Comparison of ENCODE assay signal across 26 cellular contexts in the genomic region with DNA sequence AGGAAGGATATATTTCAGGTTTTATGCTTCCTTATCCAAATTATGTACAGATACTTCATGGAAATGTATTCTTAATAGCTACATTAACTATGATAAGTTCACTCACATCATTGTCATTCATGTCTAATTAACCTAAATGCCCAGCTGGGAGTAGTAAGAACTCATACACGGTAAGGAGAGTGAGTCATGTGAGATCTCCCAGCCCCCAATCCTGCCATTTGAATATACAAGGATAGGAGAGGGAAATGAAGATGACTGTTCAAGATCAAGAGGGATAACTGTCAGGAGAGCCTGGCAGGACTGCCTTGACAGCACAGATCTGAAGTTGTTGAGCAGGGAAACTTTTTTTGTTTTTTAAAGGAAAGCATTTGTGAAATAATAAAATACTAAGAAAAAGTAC.
A peak's percentile ranks its signal among the peaks of the same experiment; 100 is the strongest.
DNase-seq lines count a peak whose midpoint lies in the region; ATAC-seq and TF ChIP-seq lines count a peak whose summit lies in the region.
"Had no signal": no experiment of that assay in that cellular context is flagged by ENCODE, and none has a peak within 500 bp of the region (broad histone marks: within the 10 kb centered on the region; RNA-seq: fewer than 3 reads in every experiment).

No MANE protein-coding gene starts in this region.

- no TSS peak for BruUV-seq in A673 (replicated peaks; lab: Mats Ljungman, UMichigan)

- no peaks in the 10 kb centered on the region for H3K9me3 ChIP-seq in A673 (ENCODE audit: low read depth, low read length, poor library complexity, severe bottlenecking)
- H3K9me3 ChIP-seq: A549 had no signal

- DNase-seq in A673 (ENCODE audit: low spot score) (peak; percentile 50), HT1080 (ENCODE audit: low read depth) (peak; percentile 70), astrocyte of the hippocampus (ENCODE audit: low read depth, low spot score) (peak; percentile 9), iPS-NIHi7 (ENCODE audit: extremely low spot score) (peak; percentile 20), NCI-H2029 treated with DMSO at 0.1 percent for 48 hours (lab: John Stamatoyannopoulos, UW) (no peak), SKM-1 treated with dmso at 0.1 percent for 144 hours (lab: John Stamatoyannopoulos, UW; ENCODE audit: unreplicated experiment) (no peak)
- DNase-seq: CD8-positive, alpha-beta T cell; DMS 273 treated with DMSO at 0.1 percent for 48 hours; DND-41; NCI-H1092; NCI-H1417 treated with DMSO at 0.1 percent for 48 hours; NCI-H1694 treated with DMSO at 0.1 percent for 48 hours; NCI-H2081 treated with DMSO at 0.1 percent for 48 hours; NCI-H2171 treated with DMSO at 0.1 percent for 48 hours; NCI-H345; NCI-H510A treated with DMSO at 0.1 percent for 48 hours; NCI-H748 treated with DMSO at 0.1 percent for 48 hours; SHP77 treated with DMSO at 0.1 percent for 48 hours; SW 1271 had no signal

- ATAC-seq in HG03442 (IDR thresholded peaks at IDR 0.05; ENCODE audit: unreplicated experiment) = no peak
- no peak for ATAC-seq in HG03439 (IDR thresholded peaks at IDR 0.05; ENCODE audit: unreplicated experiment)
- ATAC-seq: A549; CD8-positive, alpha-beta T cell; HCT116 had no signal

- TF ChIP-seq CTCF in A673 (conservative IDR thresholded peaks at IDR 0.05; ENCODE audit: low read depth, low read length) = no peak

- H3K4me3 ChIP-seq in A673 (ENCODE audit: low read depth, low read length, poor library complexity, severe bottlenecking) = no peak overlapping the region
- H3K4me3 ChIP-seq: A549, SK-N-MC had no signal

- POLR2A ChIA-PET in A673 (lab: Charles Lee; ENCODE audit: low non-redundant PET) = no interaction called here

- CTCF ChIA-PET in A673 (lab: Charles Lee) = no interaction called here

- H3K4me1 ChIP-seq in A673 (ENCODE audit: insufficient read depth, low read length, poor library complexity, severe bottlenecking) = peaks cover 5% of the 10 kb centered on the region
- H3K4me1 ChIP-seq: A549 had no signal

- H3K36me3 ChIP-seq in A673 (ENCODE audit: insufficient read depth, low read length, poor library complexity, severe bottlenecking) = no peaks in the 10 kb centered on the region

- H3K27ac ChIP-seq in A673 (ENCODE audit: low read depth, low read length, poor library complexity, severe bottlenecking) = no peak overlapping the region
- H3K27ac ChIP-seq: A549, C4-2B, KMS-11, SK-N-MC had no signal

- intact Hi-C loops in A673 (cut with micrococcal nuclease; ENCODE audit: unreplicated experiment) = no loop called here

- H3K27me3 ChIP-seq in A673 (replicated peaks; ENCODE audit: insufficient read depth, low read depth, low read length, poor library complexity) = no peaks in the 10 kb centered on the region

Comparison
In these comparisons a context has a peak if more than half of its experiments do, and no peak if none do; other contexts are left out.
1. DNase-seq: peak in A673 (single experiment), HT1080 (single experiment), astrocyte of the hippocampus (single experiment) and iPS-NIHi7 (single experiment); none in NCI-H2029 treated with DMSO at 0.1 percent for 48 hours (single experiment) and SKM-1 treated with dmso at 0.1 percent for 144 hours (single experiment).